30 cellular contexts compared by ENCODE assay signal in the genomic region with DNA sequence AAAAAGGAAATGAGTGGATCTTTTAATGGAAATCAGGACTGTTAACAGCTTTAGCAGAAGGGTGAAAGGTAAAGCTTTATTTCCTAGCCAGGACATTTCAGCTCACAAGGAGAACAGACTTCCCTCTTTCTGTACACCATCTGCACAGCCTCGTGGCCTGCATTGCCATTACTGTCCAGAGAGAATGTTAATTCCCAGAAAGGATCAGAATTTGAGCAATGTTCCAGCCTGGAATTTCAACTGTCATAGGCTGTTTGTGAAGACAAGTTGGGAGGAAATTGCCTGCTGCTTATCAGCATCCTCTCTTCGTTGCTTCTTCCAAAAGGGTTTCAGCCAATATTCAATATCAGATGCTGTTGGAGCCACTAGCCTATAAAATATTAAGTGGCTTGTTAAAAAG. TPM values are rescaled to one million over a fixed set of nuclear protein-coding genes. Genes with fewer than 3 reads are reported as not detected.
"Had no signal": no experiment of that assay in that cellular context is flagged by ENCODE, and none has a peak within 500 bp of the region (broad histone marks: within the 10 kb centered on the region; RNA-seq: fewer than 3 reads in every experiment).

No MANE protein-coding gene starts in this region.

- ATAC-seq: natural killer cell; psoas muscle; right lobe of liver; stimulated activated naive B cell treated with anti-CD40 and anti-IgM and Interleukin-4, amounts not matched to agents 10 μg/mL and 1 μg/mL and 100 μg/mL, for 72 hours; stimulated activated naive CD8-positive, alpha-beta T cell treated with anti-CD3 and anti-CD28 coated beads, Interleukin-15, Interleukin-2, amounts not matched to agents 100 U/mL and 50 U/mL, for 24 hours had no signal

- DNase-seq: islet precursor cell; left ventricle myocardium inferior; mesendoderm; naive B cell; natural killer cell; nephron progenitor cell; occipital lobe; psoas muscle; right lobe of liver; stimulated activated CD4-positive, alpha-beta T cell treated with anti-CD3 and anti-CD28 coated beads, Interleukin-12 subunit alpha, Interleukin-12 subunit beta, amount 100 ng/mL, for 4 hours; stimulated activated CD4-positive, alpha-beta T cell treated with anti-CD3 and anti-CD28 coated beads, Interleukin-15, amount 100 ng/mL, for 24 hours; stimulated activated CD4-positive, alpha-beta T cell treated with anti-CD3 and anti-CD28 coated beads, Interleukin-2, amount 100 ng/mL, for 24 hours; stimulated activated CD4-positive, alpha-beta T cell treated with anti-CD3 and anti-CD28 coated beads, Interleukin-4, amount 100 ng/mL, for 1 hour; stimulated activated naive B cell treated with anti-CD40 and anti-IgM and Interleukin-4, amounts not matched to agents 10 μg/mL and 1 μg/mL and 100 μg/mL, for 72 hours; stimulated activated naive CD8-positive, alpha-beta T cell treated with anti-CD3 and anti-CD28 coated beads, Interleukin-15, Interleukin-2, amounts not matched to agents 100 U/mL and 50 U/mL, for 24 hours; stomach; testis; thyroid gland; transverse colon; upper lobe of left lung had no signal

- FAIRE-seq: urothelium cell line had no signal

RNA-seq across cellular contexts. Expression of a gene that starts 22.0 kb away (rescaled TPM):
- total RNA-seq: hepatocyte, kidney epithelial cell, left ventricle myocardium inferior, lower leg skin, mesothelial cell of epicardium, mononuclear cell, natural killer cell, osteocyte, posterior vena cava, psoas muscle, right atrium auricular region, right lobe of liver, skeletal muscle tissue, thyroid gland, transverse colon, upper lobe of left lung had no signal
